8 cellular contexts compared by ENCODE assay signal in the genomic region with DNA sequence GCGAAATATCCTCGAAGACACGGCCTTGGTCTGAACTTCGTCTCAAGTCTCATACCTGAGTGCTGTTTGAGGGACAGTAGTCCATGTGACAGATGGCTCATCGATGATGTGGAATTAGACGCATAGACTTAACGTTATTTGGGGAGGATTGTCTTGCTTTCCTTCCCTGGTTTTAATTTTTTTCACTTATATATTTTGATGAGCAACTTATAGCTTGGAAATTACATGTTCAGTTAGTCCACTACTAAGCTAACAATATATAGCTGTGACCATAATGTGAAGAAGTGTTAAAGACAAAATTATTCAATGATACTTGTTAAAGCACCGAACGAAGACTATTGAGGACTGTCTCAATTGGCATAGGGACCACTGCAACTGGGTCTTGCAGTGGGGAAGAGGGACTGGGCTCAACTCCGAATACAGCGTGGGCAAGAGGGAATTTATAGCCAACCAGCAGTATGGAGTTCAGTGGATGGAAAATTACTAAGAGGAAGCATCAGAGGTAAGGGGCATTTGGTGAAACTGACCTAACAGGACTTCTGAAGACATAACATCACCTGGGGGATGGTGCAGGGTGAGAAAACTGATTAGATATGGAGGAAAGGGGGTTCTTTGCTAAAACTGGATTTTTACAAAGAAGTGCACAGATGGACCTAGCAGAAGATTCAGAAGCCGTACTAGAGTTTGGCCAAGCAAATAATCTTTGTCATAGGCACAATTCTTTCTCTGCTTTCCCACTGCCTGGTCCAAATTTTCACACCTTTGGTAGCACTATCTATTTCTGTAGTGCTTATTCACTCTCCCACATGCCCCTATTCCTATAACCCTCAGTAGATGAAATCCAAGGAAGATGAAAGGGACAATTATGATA. TPM values are rescaled to one million over a fixed set of nuclear protein-coding genes. Genes with fewer than 3 reads are reported as not detected.
DNase-seq lines count a peak whose midpoint lies in the region; ATAC-seq and TF ChIP-seq lines count a peak whose summit lies in the region.

No MANE protein-coding gene starts in this region.

- peaks cover 2% of the 10 kb centered on the region for H3K27me3 Mint-ChIP-seq in activated T-helper 1 cell treated with anti-CD3 and anti-CD28 coated beads, Interleukin-12 subunit alpha, Interleukin-12 subunit beta, Interleukin-2, Interleukin-4 antibody, amounts not matched to agents 30 ng/mL and 10 ng/mL and 1 ng/mL, durations not matched to agents 14 hours and 24 hours and 36 hours (ENCODE audit: insufficient read depth)

- 37 to 46% (median 40%) methylated on average over 12 of the region's 12 CpGs for WGBS in stomach, 5 donors

- H3K27ac ChIP-seq in 22Rv1: peak overlapping the region; percentile 68
- peak overlapping the region; percentile 90 to 96 (median 96) for H3K27ac ChIP-seq in stomach

- H3K4me1 ChIP-seq in stomach: peaks cover 22 to 59% (median 43%) of the 10 kb centered on the region in 4 donors

- H3K9me3 ChIP-seq in iPS-18c (ENCODE audit: control insufficient read depth, insufficient read depth, low read length) (no peaks in the 10 kb centered on the region), stomach (no peaks in the 10 kb centered on the region)

- H3K27me3 ChIP-seq in stomach: no peaks in the 10 kb centered on the region

- peaks cover 58% of the 10 kb centered on the region for H3K4me1 Mint-ChIP-seq in activated T-helper 1 cell treated with anti-CD3 and anti-CD28 coated beads, Interleukin-12 subunit alpha, Interleukin-12 subunit beta, Interleukin-2, Interleukin-4 antibody, amounts not matched to agents 30 ng/mL and 10 ng/mL and 1 ng/mL, durations not matched to agents 14 hours and 24 hours and 36 hours (ENCODE audit: low read depth)

- TF ChIP-seq EP300 in stomach (IDR thresholded peaks at IDR 0.05): no peak

- H3K36me3 ChIP-seq in stomach: no peaks in the 10 kb centered on the region

- DNase-seq in activated T-helper 1 cell treated with anti-CD3 and anti-CD28 coated beads, Interleukin-12 subunit alpha, Interleukin-12 subunit beta, Interleukin-2, Interleukin-4 antibody, amounts not matched to agents 30 ng/mL and 10 ng/mL and 1 ng/mL, durations not matched to agents 14 hours and 24 hours and 36 hours (ENCODE audit: low spot score): no peak
- DNase-seq in stomach: no peak
- no peak for DNase-seq in NCI-H2227 (lab: John Stamatoyannopoulos, UW; ENCODE audit: unreplicated experiment)
- no peak for DNase-seq in NCI-H2081 treated with DMSO at 0.1 percent for 48 hours (lab: John Stamatoyannopoulos, UW)

- peak overlapping the region; percentile 90 for H3K27ac Mint-ChIP-seq in activated T-helper 1 cell treated with anti-CD3 and anti-CD28 coated beads, Interleukin-12 subunit alpha, Interleukin-12 subunit beta, Interleukin-2, Interleukin-4 antibody, amounts not matched to agents 30 ng/mL and 10 ng/mL and 1 ng/mL, durations not matched to agents 14 hours and 24 hours and 36 hours

- no peak for TF ChIP-seq CTCF in 22Rv1 (IDR thresholded peaks at IDR 0.05)
- no peak for TF ChIP-seq CTCF in stomach (IDR thresholded peaks at IDR 0.05)

- H3K4me3 Mint-ChIP-seq in activated T-helper 1 cell treated with anti-CD3 and anti-CD28 coated beads, Interleukin-12 subunit alpha, Interleukin-12 subunit beta, Interleukin-2, Interleukin-4 antibody, amounts not matched to agents 30 ng/mL and 10 ng/mL and 1 ng/mL, durations not matched to agents 14 hours and 24 hours and 36 hours: peak overlapping the region; percentile 91

- ATAC-seq in GM21447 (IDR thresholded peaks at IDR 0.05; ENCODE audit: unreplicated experiment): peak; percentile 49
- ATAC-seq in HG02678 (IDR thresholded peaks at IDR 0.05; ENCODE audit: unreplicated experiment): no peak

- no peaks in the 10 kb centered on the region for H3K9me3 Mint-ChIP-seq in activated T-helper 1 cell treated with anti-CD3 and anti-CD28 coated beads, Interleukin-12 subunit alpha, Interleukin-12 subunit beta, Interleukin-2, Interleukin-4 antibody, amounts not matched to agents 30 ng/mL and 10 ng/mL and 1 ng/mL, durations not matched to agents 14 hours and 24 hours and 36 hours

- H3K4me3 ChIP-seq in iPS-18c (ENCODE audit: insufficient read depth, low read depth, low read length) (peak overlapping the region; percentile 51), stomach (peak overlapping the region; percentile 85 to 96 (median 90))

- peaks cover 10% of the 10 kb centered on the region for H3K36me3 Mint-ChIP-seq in activated T-helper 1 cell treated with anti-CD3 and anti-CD28 coated beads, Interleukin-12 subunit alpha, Interleukin-12 subunit beta, Interleukin-2, Interleukin-4 antibody, amounts not matched to agents 30 ng/mL and 10 ng/mL and 1 ng/mL, durations not matched to agents 14 hours and 24 hours and 36 hours (ENCODE audit: low read depth)

- TF ChIP-seq POLR2A in stomach (IDR thresholded peaks at IDR 0.05): no peak

- intact Hi-C loops in activated T-helper 1 cell treated with anti-CD3 and anti-CD28 coated beads, Interleukin-12 subunit alpha, Interleukin-12 subunit beta, Interleukin-2, Interleukin-4 antibody, amounts not matched to agents 30 ng/mL and 10 ng/mL and 1 ng/mL, durations not matched to agents 14 hours and 24 hours and 36 hours (cut with micrococcal nuclease): loop anchor here (1.0 to 10.0 kb wide), 16 partner anchors 7 to 1962 kb away; a partner anchor contains a TSS
- intact Hi-C loops in stomach (cut with DNase I; ENCODE audit: low total_unique reads): no loop called here

RNA-seq across cellular contexts. Expression of a gene that starts 0.9 kb away (rescaled TPM):
- 43.5 and 47.0 TPM in 2 replicates for total RNA-seq in activated T-helper 1 cell treated with anti-CD3 and anti-CD28 coated beads, Interleukin-12 subunit alpha, Interleukin-12 subunit beta, Interleukin-2, Interleukin-4 antibody, amounts not matched to agents 30 ng/mL and 10 ng/mL and 1 ng/mL, durations not matched to agents 14 hours and 24 hours and 36 hours
- total RNA-seq in stomach: 100 to 1,000 TPM in 4 of 5 donors, 10 to 100 TPM in 1; 49.4 to 148 (median 107) TPM
- polyA plus RNA-seq in stomach: 10 to 100 TPM; 13.5 to 24.2 (median 22.9) TPM

RNA-seq across cellular contexts. Expression of a gene that starts 7.3 kb away (rescaled TPM):
- total RNA-seq in activated T-helper 1 cell treated with anti-CD3 and anti-CD28 coated beads, Interleukin-12 subunit alpha, Interleukin-12 subunit beta, Interleukin-2, Interleukin-4 antibody, amounts not matched to agents 30 ng/mL and 10 ng/mL and 1 ng/mL, durations not matched to agents 14 hours and 24 hours and 36 hours: 28.9 and 34.1 TPM in 2 replicates
- 10 to 100 TPM in 4 of 5 donors, 1 to 10 TPM in 1; 2.9 to 99.1 (median 41.1) TPM for total RNA-seq in stomach
- polyA plus RNA-seq in stomach: 10 to 100 TPM; 27.7 to 41.9 (median 29.9) TPM
